Comparison of ENCODE assay signal across 8 cellular contexts in the genomic region with DNA sequence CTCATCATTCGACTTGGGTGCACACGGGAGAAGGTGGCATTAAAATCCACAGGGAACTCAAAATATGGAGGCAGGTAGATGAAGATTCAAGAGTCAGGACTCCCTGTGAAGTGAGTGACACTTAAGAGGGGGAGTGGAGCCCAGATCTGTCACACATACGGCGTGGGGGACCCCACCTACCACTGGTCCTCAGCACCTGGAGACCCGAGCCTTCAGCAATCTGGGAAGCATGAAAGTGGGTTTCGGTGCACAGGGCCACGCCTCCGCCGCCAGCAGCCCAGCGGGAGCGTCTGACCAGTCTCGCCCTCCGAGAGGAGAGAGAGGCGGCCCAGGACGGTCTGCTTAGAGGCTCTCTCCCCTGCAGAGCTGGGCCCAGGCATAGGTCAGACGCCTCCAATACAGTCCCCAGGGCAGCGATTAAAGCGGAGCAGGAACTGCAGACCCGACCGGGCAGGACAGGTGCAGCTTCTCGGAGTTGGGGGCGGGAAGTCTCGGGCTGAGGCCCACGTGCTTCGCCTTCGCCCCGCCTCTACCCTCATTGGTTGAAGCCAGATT. TPM values are rescaled to one million over a fixed set of nuclear protein-coding genes. Genes with fewer than 3 reads are reported as not detected.
DNase-seq lines count a peak whose midpoint lies in the region; TF ChIP-seq lines count a peak whose summit lies in the region.

No MANE protein-coding gene starts in this region.

- no peak overlapping the region for H3K4ac ChIP-seq in neuronal stem cell (ENCODE audit: low read length)

- H3K4me3 Mint-ChIP-seq in CD8-positive, alpha-beta memory T cell: peak overlapping the region; percentile 13 to 91 (median 77)
- peak overlapping the region; percentile 70 for H3K4me3 Mint-ChIP-seq in endodermal cell

- TF ChIP-seq CTCF in LNCaP clone FGC (IDR thresholded peaks at IDR 0.05; ENCODE audit: control insufficient read depth, extremely low read depth, insufficient read depth) (no peak), endodermal cell (conservative IDR thresholded peaks at IDR 0.05) (no peak), GM13976 (IDR thresholded peaks at IDR 0.05; ENCODE audit: borderline replicate concordance, control extremely low read depth, extremely low read depth, insufficient read depth, missing control alignments) (no peak)

- H3K4me1 ChIP-seq in CD8-positive, alpha-beta memory T cell (ENCODE audit: insufficient read depth, low read length): peaks cover 18% of the 10 kb centered on the region
- H3K4me1 ChIP-seq in endodermal cell (ENCODE audit: control insufficient read depth, insufficient read depth, low read length) (peaks cover 18% of the 10 kb centered on the region), neuronal stem cell (ENCODE audit: control insufficient read depth in 2 of 2, insufficient read depth in 1 of 2, low read depth in 1 of 2, low read length in 2 of 2) (peaks cover 9 to 13% of the 10 kb centered on the region in 2 donors)

- peak overlapping the region; percentile 82 for H3K4me2 ChIP-seq in neuronal stem cell (ENCODE audit: insufficient read depth, low read length, poor library complexity, severe bottlenecking)

- POLR2A ChIA-PET in CD8-positive, alpha-beta memory T cell (lab: Charles Lee): interaction anchor here (0.5 to 2.9 kb wide), 4 partner anchors 28 to 720 kb away, joined by 3 to 18 read pairs (median 4); a partner anchor contains a TSS

- H3K79me1 ChIP-seq in neuronal stem cell (ENCODE audit: low read depth, low read length): peaks cover 2% of the 10 kb centered on the region

- H3K27me3 Mint-ChIP-seq in CD8-positive, alpha-beta memory T cell: peaks cover 21 to 58% of the 10 kb centered on the region in 2 donors
- H3K27me3 Mint-ChIP-seq in endodermal cell (ENCODE audit: insufficient read depth): peaks cover 10% of the 10 kb centered on the region

- H3K27ac ChIP-seq in CD8-positive, alpha-beta memory T cell (ENCODE audit: low read depth, low read length): no peak overlapping the region
- H3K27ac ChIP-seq in endodermal cell (ENCODE audit: low read depth, low read length) (peak overlapping the region; percentile 71), neuronal stem cell (replicated peaks; ENCODE audit: low read length) (no peak overlapping the region)

- no peak overlapping the region for H2BK12ac ChIP-seq in neuronal stem cell (ENCODE audit: low read length)

- H2AK5ac ChIP-seq in neuronal stem cell (ENCODE audit: low read depth, low read length): no peak overlapping the region

- H3K9me3 Mint-ChIP-seq in CD8-positive, alpha-beta memory T cell: no peaks in the 10 kb centered on the region
- H3K9me3 Mint-ChIP-seq in endodermal cell: no peaks in the 10 kb centered on the region

- no peak overlapping the region for H4K91ac ChIP-seq in neuronal stem cell (ENCODE audit: low read depth, low read length, poor library complexity)

- no peaks in the 10 kb centered on the region for H3K36me3 Mint-ChIP-seq in CD8-positive, alpha-beta memory T cell
- peaks cover 3% of the 10 kb centered on the region for H3K36me3 Mint-ChIP-seq in endodermal cell (ENCODE audit: low read depth)

- H3K23ac ChIP-seq in neuronal stem cell (ENCODE audit: low read depth, low read length, poor library complexity): peak overlapping the region; percentile 37

- H3K9ac ChIP-seq in endodermal cell (ENCODE audit: extremely low read depth, low read length, poor library complexity, severe bottlenecking): no peak overlapping the region
- peak overlapping the region; percentile 79 for H3K9ac ChIP-seq in neuronal stem cell (ENCODE audit: low read depth, low read length, poor library complexity)

- no peaks in the 10 kb centered on the region for H3K9me3 ChIP-seq in CD8-positive, alpha-beta memory T cell (ENCODE audit: low read length)
- H3K9me3 ChIP-seq in endodermal cell (ENCODE audit: control insufficient read depth, low read length) (no peaks in the 10 kb centered on the region), neuronal stem cell (replicated peaks in 1 of 2; ENCODE audit: control insufficient read depth in 2 of 2, insufficient read depth in 1 of 2, low read depth in 1 of 2, low read length in 2 of 2) (peaks cover 0 to 2% of the 10 kb centered on the region in 2 donors)

- WGBS in endodermal cell (ENCODE audit: insufficient coverage in 1 of 2, insufficient read length in 1 of 2), 2 experiments: 7 to 8% methylated on average over 21 to 27 of the region's 27 CpGs
- WGBS in neuronal stem cell (ENCODE audit: extremely low coverage in 2 of 2, insufficient read length in 2 of 2, insufficient replicate concordance in 1 of 2), 2 donors: no CpG with 5 or more reads among the region's 27 CpGs

- peak overlapping the region; percentile 52 for H3K18ac ChIP-seq in neuronal stem cell (ENCODE audit: low read length)

- peaks cover 11 to 18% (median 14%) of the 10 kb centered on the region in 3 donors for H3K4me1 Mint-ChIP-seq in CD8-positive, alpha-beta memory T cell
- peaks cover 38% of the 10 kb centered on the region for H3K4me1 Mint-ChIP-seq in endodermal cell

- H3K27ac Mint-ChIP-seq in CD8-positive, alpha-beta memory T cell: peak overlapping the region in 2 of 8 donors; percentile 43 to 75
- H3K27ac Mint-ChIP-seq in endodermal cell: peak overlapping the region; percentile 98

- peak overlapping the region; percentile 42 for H3K4me3 ChIP-seq in CD8-positive, alpha-beta memory T cell (ENCODE audit: low read length)
- H3K4me3 ChIP-seq in LNCaP clone FGC (ENCODE audit: low read depth, low read length): peak overlapping the region; percentile 59
- H3K4me3 ChIP-seq in endodermal cell (ENCODE audit: low read length): peak overlapping the region; percentile 80
- H3K4me3 ChIP-seq in neuronal stem cell (ENCODE audit: low read length in 2 of 2): peak overlapping the region; percentile 57 to 85

- no peak overlapping the region for H2BK15ac ChIP-seq in neuronal stem cell (ENCODE audit: low read length)

- no peak overlapping the region for H2BK120ac ChIP-seq in neuronal stem cell (ENCODE audit: low read depth, low read length)

- in situ Hi-C loops in GM13976 (cut with MboI; ENCODE audit: low sequenced_read_pairs, unreplicated experiment): no loop called here

- H2BK5ac ChIP-seq in neuronal stem cell (ENCODE audit: low read length): no peak overlapping the region

- DNase-seq in CD8-positive, alpha-beta memory T cell: no peak
- DNase-seq in LNCaP clone FGC (ENCODE audit: low read depth) (no peak), endodermal cell (no peak), neuronal stem cell (ENCODE audit: low spot score) (no peak), GM03348 (ENCODE audit: low spot score) (no peak), GDM1 (lab: John Stamatoyannopoulos, UW) (no peak), 8988T (no peak), GM13976 (ENCODE audit: low spot score) (no peak)

- peaks cover 47% of the 10 kb centered on the region for H3K27me3 ChIP-seq in CD8-positive, alpha-beta memory T cell (ENCODE audit: insufficient read depth, low read length, poor library complexity, severe bottlenecking)
- H3K27me3 ChIP-seq in endodermal cell (ENCODE audit: control insufficient read depth, insufficient read depth, low read length, poor library complexity, severe bottlenecking) (no peaks in the 10 kb centered on the region), neuronal stem cell (ENCODE audit: control insufficient read depth in 3 of 3, insufficient read depth in 3 of 3, low read depth in 1 of 3, low read length in 3 of 3) (peaks cover 0 to 10% (median 0%) of the 10 kb centered on the region in 3 experiments)

- CTCF ChIA-PET in CD8-positive, alpha-beta memory T cell (lab: Charles Lee): interaction anchor here (0.8 to 1.9 kb wide), 11 partner anchors 8 to 339 kb away, joined by 3 to 10 read pairs (median 4); a partner anchor contains a TSS

- no peak overlapping the region for H4K8ac ChIP-seq in neuronal stem cell (ENCODE audit: low read depth, low read length)

- H2AFZ ChIP-seq in neuronal stem cell (ENCODE audit: low read length): peak overlapping the region; percentile 93

- no peak overlapping the region for H3K14ac ChIP-seq in neuronal stem cell (ENCODE audit: low read length)

- H3K36me3 ChIP-seq in CD8-positive, alpha-beta memory T cell (ENCODE audit: insufficient read depth, low read length): no peaks in the 10 kb centered on the region
- H3K36me3 ChIP-seq in endodermal cell (ENCODE audit: control insufficient read depth, insufficient read depth, low read length) (peaks cover 11% of the 10 kb centered on the region), neuronal stem cell (replicated peaks in 1 of 2; ENCODE audit: control insufficient read depth in 2 of 2, insufficient read depth in 2 of 2, low read length in 2 of 2) (peaks cover 3 to 20% of the 10 kb centered on the region in 2 donors)

RNA-seq across cellular contexts. Expression of a gene that starts 0.6 kb away (rescaled TPM):
- total RNA-seq in CD8-positive, alpha-beta memory T cell: 1 to 10 TPM; 6.2 to 7.7 TPM
- polyA plus RNA-seq in CD8-positive, alpha-beta memory T cell: 4.5 TPM
- total RNA-seq in endodermal cell: 10 to 100 TPM; 33.6 to 40.3 TPM
- polyA plus RNA-seq in endodermal cell (2013, experiment 1 of 2): 21.9 TPM
- 22.1 TPM for polyA plus RNA-seq in endodermal cell (2013, experiment 2 of 2)
- polyA plus RNA-seq in neuronal stem cell (2013, experiment 1 of 2): 10.9 TPM
- 10.8 TPM for polyA plus RNA-seq in neuronal stem cell (2013, experiment 2 of 2)

RNA-seq across cellular contexts. Expression of a gene that starts 27.9 kb away (rescaled TPM):
- total RNA-seq in CD8-positive, alpha-beta memory T cell: 10 to 100 TPM; 19.1 to 19.7 TPM
- 6.8 TPM for polyA plus RNA-seq in CD8-positive, alpha-beta memory T cell
- total RNA-seq in endodermal cell: 1 to 10 TPM; 7.4 to 9.1 TPM
- 8.0 TPM for polyA plus RNA-seq in endodermal cell (2013, experiment 1 of 2)
- 7.7 TPM for polyA plus RNA-seq in endodermal cell (2013, experiment 2 of 2)
- 3.2 TPM for polyA plus RNA-seq in neuronal stem cell (2013, experiment 1 of 2)
- polyA plus RNA-seq in neuronal stem cell (2013, experiment 2 of 2): 3.3 TPM

RNA-seq across cellular contexts. Expression of a gene that starts 54.9 kb away (rescaled TPM):
- total RNA-seq in CD8-positive, alpha-beta memory T cell: 1,000 to 10,000 TPM; 1,457 to 1,549 TPM
- polyA plus RNA-seq in CD8-positive, alpha-beta memory T cell: 1,533 TPM
- total RNA-seq in endodermal cell: 1,000 to 10,000 TPM; 1,241 to 1,436 TPM
- polyA plus RNA-seq in endodermal cell (2013, experiment 1 of 2): 1,289 TPM
- polyA plus RNA-seq in endodermal cell (2013, experiment 2 of 2): 1,216 TPM
- 3,244 TPM for polyA plus RNA-seq in neuronal stem cell (2013, experiment 1 of 2)
- 3,233 TPM for polyA plus RNA-seq in neuronal stem cell (2013, experiment 2 of 2)

RNA-seq across cellular contexts. Expression of a gene that starts 55.0 kb away (rescaled TPM):
- total RNA-seq in CD8-positive, alpha-beta memory T cell: 10 to 100 TPM; 22.6 to 23.0 TPM
- 9.5 TPM for polyA plus RNA-seq in CD8-positive, alpha-beta memory T cell
- 10 to 100 TPM; 18.4 to 19.8 TPM for total RNA-seq in endodermal cell
- 18.1 TPM for polyA plus RNA-seq in endodermal cell (2013, experiment 1 of 2)
- polyA plus RNA-seq in endodermal cell (2013, experiment 2 of 2): 17.8 TPM
- 7.6 TPM for polyA plus RNA-seq in neuronal stem cell (2013, experiment 1 of 2)
- polyA plus RNA-seq in neuronal stem cell (2013, experiment 2 of 2): 7.2 TPM
